ENCODE assay signal across 23 cellular contexts in the genomic region with DNA sequence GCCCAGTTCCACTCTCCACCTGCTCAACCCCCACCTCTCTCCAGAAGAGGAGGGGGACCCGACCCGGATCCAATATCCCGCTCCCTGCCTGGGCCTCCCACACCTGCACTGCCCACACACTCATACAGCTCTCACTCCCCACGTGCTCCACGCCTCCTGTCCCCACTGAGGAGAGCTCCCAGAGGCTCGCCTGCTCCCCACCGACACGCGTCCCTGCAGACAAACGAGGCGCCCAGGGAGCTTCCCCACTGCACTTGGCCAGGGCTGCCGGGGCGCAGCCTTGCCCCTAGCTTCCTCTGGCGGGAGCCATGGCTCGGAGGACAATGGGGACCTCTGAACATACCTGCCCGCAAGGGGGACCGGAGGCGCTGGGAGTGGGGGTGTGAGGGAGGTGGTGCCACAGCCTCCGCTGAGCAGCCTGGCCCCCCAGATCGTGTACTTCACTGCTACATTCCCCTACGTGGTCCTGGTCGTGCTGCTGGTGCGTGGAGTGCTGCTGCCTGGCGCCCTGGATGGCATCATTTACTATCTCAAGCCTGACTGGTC. TPM values are rescaled to one million over a fixed set of nuclear protein-coding genes. Genes with fewer than 3 reads are reported as not detected.
DNase-seq lines count a peak whose midpoint lies in the region; ATAC-seq, FAIRE-seq and TF ChIP-seq lines count a peak whose summit lies in the region.
"Had no signal": no experiment of that assay in that cellular context is flagged by ENCODE, and none has a peak within 500 bp of the region (broad histone marks: within the 10 kb centered on the region; RNA-seq: fewer than 3 reads in every experiment).

No MANE protein-coding gene starts in this region.

- peaks cover 37% of the 10 kb centered on the region for H3K79me2 ChIP-seq in K562 (ENCODE audit: control insufficient read depth, insufficient read depth, low read length)

- 0 out of 2 replicates have a peak, but pooled peaks have one; percentile 19 for TF ChIP-seq POLR2A in K562 (conservative IDR thresholded peaks at IDR 0.05)
- TF ChIP-seq POLR2A in sigmoid colon (IDR thresholded peaks at IDR 0.05), result no peak

- H3K4me2 ChIP-seq in BLaER1 treated with 17β-estradiol and CSF1 and Interleukin-3, amounts not matched to agents 10 nM and 100 nM, result peak overlapping the region in 6 of 11 experiments; percentile 32 to 53 (median 42); a peak in 12 of 22 replicates
- H3K4me2 ChIP-seq in K562 (ENCODE audit: insufficient read depth, low read length), result no peak overlapping the region
- H3K4me2 ChIP-seq: SK-N-SH had no signal

- H3K27me3 ChIP-seq in BLaER1 treated with 17β-estradiol and CSF1 and Interleukin-3, amounts not matched to agents 10 nM and 100 nM, result peaks cover 11 to 62% (median 34%) of the 10 kb centered on the region in 11 experiments; a peak in 21 of 22 replicates
- no peaks in the 10 kb centered on the region for H3K27me3 ChIP-seq in K562 (ENCODE audit: control insufficient read depth in 2 of 2, insufficient read depth in 2 of 2, low read length in 2 of 2)
- H3K27me3 ChIP-seq in sigmoid colon, result no peaks in the 10 kb centered on the region
- H3K27me3 ChIP-seq: BE2C, Peyer's patch had no signal

- no peak for DNase-seq in Calu3
- DNase-seq in K562 (ENCODE audit: extremely low read depth in 1 of 4, low spot score in 3 of 4), result no peak
- DNase-seq in sigmoid colon, result no peak
- DNase-seq in stimulated activated CD4-positive, alpha-beta T cell treated with anti-CD3 and anti-CD28 coated beads, Interleukin-4, amount 100 ng/mL, for 24 hours, result no peak
- DNase-seq in Right ventricle myocardium inferior (ENCODE audit: missing footprints), result no peak
- DNase-seq in T-helper 2 cell treated with Interferon-gamma antibody and Interleukin-4, amounts not matched to agents 5 μg/mL and 100 μg/mL, for 36 hours (ENCODE audit: low spot score), result no peak
- DNase-seq: BE2C; CD8-positive, alpha-beta memory T cell; DND-41; GM23248; MV-4-11; NCI-H1694; SHP77; SK-N-SH; T-cell had no signal

- no peak overlapping the region for H3K27ac ChIP-seq in BLaER1 treated with 17β-estradiol and CSF1 and Interleukin-3, amounts not matched to agents 10 nM and 100 nM
- no peak overlapping the region for H3K27ac ChIP-seq in K562 (ENCODE audit: extremely low read depth, low read depth, low read length)
- H3K27ac ChIP-seq in sigmoid colon, result peak overlapping the region in 3 of 4 donors; percentile 66 to 92 (median 83)
- H3K27ac ChIP-seq: GM23248, HL-60 had no signal

- H3K4me1 ChIP-seq in BLaER1 treated with 17β-estradiol and CSF1 and Interleukin-3, amounts not matched to agents 10 nM and 100 nM, result peaks cover 0 to 20% (median 10%) of the 10 kb centered on the region in 10 experiments; a peak in 12 of 20 replicates
- H3K4me1 ChIP-seq in K562 (replicated peaks in 1 of 2; ENCODE audit: control insufficient read depth in 2 of 2, insufficient read depth in 2 of 2, low read length in 2 of 2) (peaks cover 5 to 69% of the 10 kb centered on the region in 2 experiments; a peak in 4 of 5 replicates), sigmoid colon (peaks cover 0 to 43% (median 13%) of the 10 kb centered on the region in 4 donors)
- H3K4me1 ChIP-seq: BE2C had no signal

- H3K9me1 ChIP-seq in K562 (ENCODE audit: control insufficient read depth, insufficient read depth, low read length), result peaks cover 4% of the 10 kb centered on the region

- no peak for TF ChIP-seq RAD21 in K562 (CRISPR knock-in tag; conservative IDR thresholded peaks at IDR 0.05 in 1 of 2, IDR thresholded peaks at IDR 0.05 in 1 of 2)

- in situ Hi-C loops in K562 (cut with MboI), result no loop called here

- BruUV-seq in Calu3 (replicated peaks; lab: Mats Ljungman, UMichigan), result no TSS peak
- no TSS peak for BruUV-seq in K562 (replicated peaks; lab: Mats Ljungman, UMichigan)

- H3K4me3 Mint-ChIP-seq in Calu3 (ENCODE audit: low read depth, unreplicated experiment), result peak overlapping the region; percentile 31
- H3K4me3 Mint-ChIP-seq in T-helper 2 cell treated with Interferon-gamma antibody and Interleukin-4, amounts not matched to agents 5 μg/mL and 100 μg/mL, for 36 hours, result no peak overlapping the region
- H3K4me3 Mint-ChIP-seq: CD8-positive, alpha-beta memory T cell; T-cell had no signal

- TF ChIP-seq CTCF in Calu3 (IDR thresholded peaks at IDR 0.05; ENCODE audit: unreplicated experiment), result no peak
- TF ChIP-seq CTCF in K562 (IDR thresholded peaks at IDR 0.05 in 2 of 3, conservative IDR thresholded peaks at IDR 0.05 in 1 of 3; ENCODE audit: insufficient read depth in 2 of 3, low read depth in 1 of 3, low read length in 3 of 3), result no peak
- no peak for TF ChIP-seq CTCF in sigmoid colon (IDR thresholded peaks at IDR 0.05)

- no peak overlapping the region for H3K4me3 ChIP-seq in BLaER1 treated with 17β-estradiol and CSF1 and Interleukin-3, amounts not matched to agents 10 nM and 100 nM
- H3K4me3 ChIP-seq in K562, result no peak overlapping the region
- no peak overlapping the region for H3K4me3 ChIP-seq in sigmoid colon
- H3K4me3 ChIP-seq: GM23248, Peyer's patch had no signal

- no peak for FAIRE-seq in K562 (lab: Jason Lieb, UNC)
- FAIRE-seq: G401.6, GM12891, GM18507, HTR-8/SVneo had no signal

- CTCF ChIA-PET in Calu3 (lab: Charles Lee), result no interaction called here
- CTCF ChIA-PET in K562 (lab: Yijun Ruan, JAX; ENCODE audit: low intra/inter-chr PET ratio), result no interaction called here

- H3K36me3 Mint-ChIP-seq in Calu3 (ENCODE audit: insufficient read depth, unreplicated experiment), result peaks cover 52% of the 10 kb centered on the region
- H3K36me3 Mint-ChIP-seq in T-helper 2 cell treated with Interferon-gamma antibody and Interleukin-4, amounts not matched to agents 5 μg/mL and 100 μg/mL, for 36 hours (ENCODE audit: low read depth), result peaks cover 3% of the 10 kb centered on the region

- peaks cover 0 to 66% (median 33%) of the 10 kb centered on the region in 11 experiments; a peak in 19 of 22 replicates for H4K20me1 ChIP-seq in BLaER1 treated with 17β-estradiol and CSF1 and Interleukin-3, amounts not matched to agents 10 nM and 100 nM
- peaks cover 13% of the 10 kb centered on the region for H4K20me1 ChIP-seq in K562 (replicated peaks; ENCODE audit: control insufficient read depth, insufficient read depth, low read length)

- peak overlapping the region in 1 of 11 experiments; percentile 18; a peak in 1 of 22 replicates for H3K9ac ChIP-seq in BLaER1 treated with 17β-estradiol and CSF1 and Interleukin-3, amounts not matched to agents 10 nM and 100 nM
- H3K9ac ChIP-seq in K562 (ENCODE audit: insufficient read depth in 1 of 2, low read depth in 2 of 2, low read length in 2 of 2), result no peak overlapping the region; a peak in 1 of 4 replicates
- H3K9ac ChIP-seq: GM23248, SK-N-SH had no signal

- H3K9me3 ChIP-seq in BLaER1 treated with 17β-estradiol and CSF1 and Interleukin-3, amounts not matched to agents 10 nM and 100 nM (replicated peaks in 1 of 11), result peaks cover 0 to 16% (median 10%) of the 10 kb centered on the region in 11 experiments; a peak in 9 of 22 replicates
- H3K9me3 ChIP-seq in K562 (replicated peaks; ENCODE audit: control insufficient read depth, insufficient read depth, low read depth, low read length) (no peaks in the 10 kb centered on the region), sigmoid colon (no peaks in the 10 kb centered on the region)
- H3K9me3 ChIP-seq: BE2C, Peyer's patch, SK-N-SH had no signal

- 88% methylated on average over 10 of the region's 24 CpGs for WGBS in K562 (ENCODE audit: insufficient coverage, low coverage, missing lambda C conversion rate)
- WGBS in sigmoid colon, 2 donors, result 56 to 76% methylated on average over 24 of the region's 24 CpGs

- POLR2A ChIA-PET in K562 (lab: Yijun Ruan, JAX), result interaction anchor here (0.5 to 1.0 kb wide), 4 partner anchors 26 to 87 kb away, joined by 3 read pairs; no protein-coding TSS in a partner anchor

- H2AFZ ChIP-seq in K562 (ENCODE audit: low read depth, low read length), result no peak overlapping the region
- H2AFZ ChIP-seq: GM23248 had no signal

- no peaks in the 10 kb centered on the region for H3K9me3 Mint-ChIP-seq in Calu3 (ENCODE audit: low read depth, unreplicated experiment)
- no peaks in the 10 kb centered on the region for H3K9me3 Mint-ChIP-seq in T-helper 2 cell treated with Interferon-gamma antibody and Interleukin-4, amounts not matched to agents 5 μg/mL and 100 μg/mL, for 36 hours
- H3K9me3 Mint-ChIP-seq: CD8-positive, alpha-beta memory T cell; T-cell had no signal

- TF ChIP-seq EP300 in K562 (IDR thresholded peaks at IDR 0.05; ENCODE audit: low read length), result no peak
- TF ChIP-seq EP300 in sigmoid colon (IDR thresholded peaks at IDR 0.05), result no peak

- H3K27ac Mint-ChIP-seq in Calu3 (ENCODE audit: unreplicated experiment), result peak overlapping the region; percentile 29
- no peak overlapping the region for H3K27ac Mint-ChIP-seq in T-helper 2 cell treated with Interferon-gamma antibody and Interleukin-4, amounts not matched to agents 5 μg/mL and 100 μg/mL, for 36 hours

- H3K4me1 Mint-ChIP-seq in Calu3 (ENCODE audit: low read depth, unreplicated experiment), result no peaks in the 10 kb centered on the region
- no peaks in the 10 kb centered on the region for H3K4me1 Mint-ChIP-seq in T-helper 2 cell treated with Interferon-gamma antibody and Interleukin-4, amounts not matched to agents 5 μg/mL and 100 μg/mL, for 36 hours (ENCODE audit: low read depth)
- H3K4me1 Mint-ChIP-seq: CD8-positive, alpha-beta memory T cell had no signal

- ATAC-seq in K562, result no peak
- ATAC-seq in Right ventricle myocardium inferior, result no peak
- ATAC-seq: HCT116 had no signal

- intact Hi-C loops in Calu3 (cut with micrococcal nuclease; ENCODE audit: unreplicated experiment), result no loop called here
- intact Hi-C loops in K562 (cut with micrococcal nuclease), result no loop called here
- intact Hi-C loops in sigmoid colon (cut with DNase I), result no loop called here
- intact Hi-C loops in Right ventricle myocardium inferior (cut with DNase I), result no loop called here

- H3K36me3 ChIP-seq in BLaER1 treated with 17β-estradiol and CSF1 and Interleukin-3, amounts not matched to agents 10 nM and 100 nM, result peaks cover 0 to 14% (median 0%) of the 10 kb centered on the region in 11 experiments; a peak in 7 of 22 replicates
- H3K36me3 ChIP-seq in K562 (ENCODE audit: control insufficient read depth, insufficient read depth, low read length), result peaks cover 62% of the 10 kb centered on the region; the same call in 1 of the 3 replicates
- H3K36me3 ChIP-seq in sigmoid colon, result peaks cover 0 to 14% (median 0%) of the 10 kb centered on the region in 4 donors
- H3K36me3 ChIP-seq: Peyer's patch had no signal

- no peaks in the 10 kb centered on the region for H3K27me3 Mint-ChIP-seq in Calu3 (ENCODE audit: unreplicated experiment)
- peaks cover 3% of the 10 kb centered on the region for H3K27me3 Mint-ChIP-seq in T-helper 2 cell treated with Interferon-gamma antibody and Interleukin-4, amounts not matched to agents 5 μg/mL and 100 μg/mL, for 36 hours (ENCODE audit: low read depth)

RNA-seq across cellular contexts. Expression of a gene that starts 5.0 kb away (rescaled TPM):
- 24.6 and 27.4 TPM in 2 replicates for total RNA-seq in Calu3 (2022)
- total RNA-seq in K562 (2011; cell fraction: chromatin; rRNA removed; ENCODE audit: low replicate concordance), result 456 and 1,096 TPM in 2 replicates
- 646 and 663 TPM in 2 replicates for total RNA-seq in K562 (2011; cell fraction: nucleolus; rRNA removed)
- 500 and 510 TPM in 2 replicates for total RNA-seq in K562 (2011; cell fraction: nucleoplasm; rRNA removed)
- total RNA-seq in K562 (2014; rRNA removed), result 29.6 and 45.6 TPM in 2 replicates
- 24.7 and 34.3 TPM in 2 replicates for total RNA-seq in K562 (2014; rRNA removed; fragmentation: Illumina TruSeq; extraction: Trizol)
- total RNA-seq in K562 (2015; rRNA removed; fragmentation: Illumina TruSeq; extraction: Trizol), result 30.3 and 31.0 TPM in 2 replicates
- 122 and 144 TPM in 2 replicates for total RNA-seq in K562 (2021)
- 139 and 294 TPM in 2 replicates for polyA plus RNA-seq in K562 (2011; rRNA removed)
- 237 and 320 TPM in 2 replicates for polyA plus RNA-seq in K562 (2011; cell fraction: cytosol; rRNA removed)
- 1,046 and 1,667 TPM in 2 replicates for polyA plus RNA-seq in K562 (2011; cell fraction: nucleus; rRNA removed)
- polyA plus RNA-seq in K562 (2012), result 94.9 and 162 TPM in 2 replicates
- polyA plus RNA-seq in K562 (2014; fragmentation: Illumina TruSeq; extraction: Trizol), result 73.5 and 87.0 TPM in 2 replicates
- 1 to 10 TPM in 1 of 2 experiments, under 1 TPM in 1; 0.68 to 1.7 TPM for polyA plus RNA-seq in K562 (2014; fragmentation: Nextera tagmentation; extraction: Ambion mirVana)
- polyA plus RNA-seq in K562 (2014; rRNA removed), result 76.7 and 77.6 TPM in 2 replicates
- 85.5 and 108 TPM in 2 replicates for polyA minus RNA-seq in K562 (2011; rRNA and poly(A)+ RNA removed)
- 134 and 269 TPM in 2 replicates for polyA minus RNA-seq in K562 (2011; cell fraction: cytosol; rRNA and poly(A)+ RNA removed)
- 124 and 281 TPM in 2 replicates for polyA minus RNA-seq in K562 (2011; cell fraction: nucleus; rRNA and poly(A)+ RNA removed)
- 10 to 100 TPM; 31.9 to 60.7 (median 35.1) TPM for total RNA-seq in sigmoid colon
- polyA plus RNA-seq in sigmoid colon, result 100 to 1,000 TPM in 1 of 3 donors, 10 to 100 TPM in 2; 67.9 to 158 (median 70.5) TPM
- 178 TPM for total RNA-seq in Right ventricle myocardium inferior

RNA-seq across cellular contexts. Expression of a gene that starts 19.1 kb away (rescaled TPM):
- 1.1 TPM in 1 of 2 replicates, not detected in the other for total RNA-seq in Calu3 (2022)
- 17.5 and 43.4 TPM in 2 replicates for total RNA-seq in K562 (2011; cell fraction: chromatin; rRNA removed; ENCODE audit: low replicate concordance)
- total RNA-seq in K562 (2011; cell fraction: nucleolus; rRNA removed), result 37.0 TPM in 2 replicates
- 18.2 and 26.2 TPM in 2 replicates for total RNA-seq in K562 (2011; cell fraction: nucleoplasm; rRNA removed)
- total RNA-seq in K562 (2014; rRNA removed), result 1.3 and 1.4 TPM in 2 replicates
- total RNA-seq in K562 (2014; rRNA removed; fragmentation: Illumina TruSeq; extraction: Trizol), result 0.25 and 0.48 TPM in 2 replicates
- total RNA-seq in K562 (2015; rRNA removed; fragmentation: Illumina TruSeq; extraction: Trizol), result 0.51 and 0.79 TPM in 2 replicates
- 1.9 and 2.2 TPM in 2 replicates for total RNA-seq in K562 (2021)
- 7.5 and 23.6 TPM in 2 replicates for polyA plus RNA-seq in K562 (2011; rRNA removed)
- polyA plus RNA-seq in K562 (2011; cell fraction: cytosol; rRNA removed), result 10.0 and 17.5 TPM in 2 replicates
- polyA plus RNA-seq in K562 (2011; cell fraction: nucleus; rRNA removed), result 100 and 212 TPM in 2 replicates
- polyA plus RNA-seq in K562 (2012), result 6.0 and 17.0 TPM in 2 replicates
- polyA plus RNA-seq in K562 (2014; fragmentation: Illumina TruSeq; extraction: Trizol), result 1.0 and 1.2 TPM in 2 replicates
- polyA plus RNA-seq in K562 (2014; fragmentation: Nextera tagmentation; extraction: Ambion mirVana), result under 1 TPM in 1 of 2 experiments, not detected in 1; 0.13 TPM
- polyA plus RNA-seq in K562 (2014; rRNA removed), result 1.7 and 2.5 TPM in 2 replicates
- 3.5 and 6.7 TPM in 2 replicates for polyA minus RNA-seq in K562 (2011; rRNA and poly(A)+ RNA removed)
- polyA minus RNA-seq in K562 (2011; cell fraction: cytosol; rRNA and poly(A)+ RNA removed), result 2.9 and 11.2 TPM in 2 replicates
- 20.6 and 48.3 TPM in 2 replicates for polyA minus RNA-seq in K562 (2011; cell fraction: nucleus; rRNA and poly(A)+ RNA removed)
- total RNA-seq in sigmoid colon, result 100 to 1,000 TPM in 1 of 4 donors, 10 to 100 TPM in 3; 33.9 to 135 (median 64.2) TPM
- polyA plus RNA-seq in sigmoid colon, result 1 to 10 TPM in 1 of 3 donors, not detected in 2; 4.6 TPM
- total RNA-seq in Right ventricle myocardium inferior, result 11.3 TPM
- total RNA-seq: CD8-positive, alpha-beta memory T cell; GM23248 had no signal
- polyA plus RNA-seq: CD8-positive, alpha-beta memory T cell; GM23248 had no signal

RNA-seq across cellular contexts. Expression of a gene that starts 31.5 kb away (rescaled TPM):
- 371 and 407 TPM in 2 replicates for total RNA-seq in Calu3 (2022)
- total RNA-seq in K562 (2011; cell fraction: chromatin; rRNA removed; ENCODE audit: low replicate concordance), result 194 and 313 TPM in 2 replicates
- total RNA-seq in K562 (2011; cell fraction: nucleolus; rRNA removed), result 389 and 398 TPM in 2 replicates
- 299 and 322 TPM in 2 replicates for total RNA-seq in K562 (2011; cell fraction: nucleoplasm; rRNA removed)
- 156 and 184 TPM in 2 replicates for total RNA-seq in K562 (2014; rRNA removed)
- total RNA-seq in K562 (2014; rRNA removed; fragmentation: Illumina TruSeq; extraction: Trizol), result 206 and 225 TPM in 2 replicates
- total RNA-seq in K562 (2015; rRNA removed; fragmentation: Illumina TruSeq; extraction: Trizol), result 170 and 173 TPM in 2 replicates
- total RNA-seq in K562 (2021), result 261 and 262 TPM in 2 replicates
- 157 and 186 TPM in 2 replicates for polyA plus RNA-seq in K562 (2011; rRNA removed)
- polyA plus RNA-seq in K562 (2011; cell fraction: cytosol; rRNA removed), result 164 and 227 TPM in 2 replicates
- polyA plus RNA-seq in K562 (2011; cell fraction: nucleus; rRNA removed), result 115 and 116 TPM in 2 replicates
- polyA plus RNA-seq in K562 (2012), result 235 and 441 TPM in 2 replicates
- 188 and 219 TPM in 2 replicates for polyA plus RNA-seq in K562 (2014; fragmentation: Illumina TruSeq; extraction: Trizol)
- 100 to 1,000 TPM; 562 to 683 TPM for polyA plus RNA-seq in K562 (2014; fragmentation: Nextera tagmentation; extraction: Ambion mirVana)
- 175 and 176 TPM in 2 replicates for polyA plus RNA-seq in K562 (2014; rRNA removed)
- 177 and 181 TPM in 2 replicates for polyA minus RNA-seq in K562 (2011; rRNA and poly(A)+ RNA removed)
- 74.4 and 86.4 TPM in 2 replicates for polyA minus RNA-seq in K562 (2011; cell fraction: cytosol; rRNA and poly(A)+ RNA removed)
- 30.8 and 43.7 TPM in 2 replicates for polyA minus RNA-seq in K562 (2011; cell fraction: nucleus; rRNA and poly(A)+ RNA removed)
- 100 to 1,000 TPM in 1 of 4 donors, 10 to 100 TPM in 3; 59.3 to 124 (median 70.4) TPM for total RNA-seq in sigmoid colon
- polyA plus RNA-seq in sigmoid colon, result 100 to 1,000 TPM in 1 of 3 donors, 10 to 100 TPM in 2; 61.3 to 216 (median 70.9) TPM
- 98.5 TPM for total RNA-seq in Right ventricle myocardium inferior

RNA-seq across cellular contexts. Expression of a gene that starts 32.0 kb away (rescaled TPM):
- 14.4 and 22.8 TPM in 2 replicates for total RNA-seq in Calu3 (2022)
- 3.4 and 16.6 TPM in 2 replicates for total RNA-seq in K562 (2011; cell fraction: chromatin; rRNA removed; ENCODE audit: low replicate concordance)
- total RNA-seq in K562 (2011; cell fraction: nucleolus; rRNA removed), result 12.9 and 17.3 TPM in 2 replicates
- total RNA-seq in K562 (2011; cell fraction: nucleoplasm; rRNA removed), result 7.3 TPM in 2 replicates
- 3.9 and 6.0 TPM in 2 replicates for total RNA-seq in K562 (2014; rRNA removed)
- total RNA-seq in K562 (2014; rRNA removed; fragmentation: Illumina TruSeq; extraction: Trizol), result 0.80 and 1.4 TPM in 2 replicates
- 2.8 and 3.1 TPM in 2 replicates for total RNA-seq in K562 (2015; rRNA removed; fragmentation: Illumina TruSeq; extraction: Trizol)
- total RNA-seq in K562 (2021), result 6.9 and 7.1 TPM in 2 replicates
- polyA plus RNA-seq in K562 (2011; rRNA removed), result 1.6 and 3.8 TPM in 2 replicates
- 2.8 and 5.5 TPM in 2 replicates for polyA plus RNA-seq in K562 (2011; cell fraction: cytosol; rRNA removed)
- polyA plus RNA-seq in K562 (2011; cell fraction: nucleus; rRNA removed), result 8.7 and 16.4 TPM in 2 replicates
- 6.3 and 9.6 TPM in 2 replicates for polyA plus RNA-seq in K562 (2012)
- 2.2 and 3.5 TPM in 2 replicates for polyA plus RNA-seq in K562 (2014; fragmentation: Illumina TruSeq; extraction: Trizol)
- under 1 TPM; 0.07 to 0.18 TPM for polyA plus RNA-seq in K562 (2014; fragmentation: Nextera tagmentation; extraction: Ambion mirVana)
- 3.8 and 5.2 TPM in 2 replicates for polyA plus RNA-seq in K562 (2014; rRNA removed)
- 1.8 and 2.6 TPM in 2 replicates for polyA minus RNA-seq in K562 (2011; rRNA and poly(A)+ RNA removed)
- polyA minus RNA-seq in K562 (2011; cell fraction: cytosol; rRNA and poly(A)+ RNA removed), result 4.3 and 4.4 TPM in 2 replicates
- polyA minus RNA-seq in K562 (2011; cell fraction: nucleus; rRNA and poly(A)+ RNA removed), result 7.9 and 8.4 TPM in 2 replicates
- total RNA-seq in sigmoid colon, result 10 to 100 TPM; 11.0 to 21.3 (median 18.3) TPM
- 10 to 100 TPM in 1 of 3 donors, 1 to 10 TPM in 2; 1.8 to 12.8 (median 3.2) TPM for polyA plus RNA-seq in sigmoid colon
- 16.4 TPM for total RNA-seq in Right ventricle myocardium inferior

RNA-seq across cellular contexts. Expression of a gene that starts 45.7 kb away (rescaled TPM):
- total RNA-seq in Calu3 (2022) (0.19 and 0.27 TPM in 2 replicates), K562 (2014; rRNA removed) (10.6 and 17.8 TPM in 2 replicates), K562 (2014; rRNA removed; fragmentation: Illumina TruSeq; extraction: Trizol) (2.5 and 3.2 TPM in 2 replicates), K562 (2015; rRNA removed; fragmentation: Illumina TruSeq; extraction: Trizol) (4.6 and 5.2 TPM in 2 replicates), K562 (2021) (13.0 and 14.1 TPM in 2 replicates), sigmoid colon (not detected), Right ventricle myocardium inferior (0.19 TPM)
- 2.3 and 6.4 TPM in 2 replicates for total RNA-seq in K562 (2011; cell fraction: chromatin; rRNA removed; ENCODE audit: low replicate concordance)
- 6.8 and 7.3 TPM in 2 replicates for total RNA-seq in K562 (2011; cell fraction: nucleolus; rRNA removed)
- total RNA-seq in K562 (2011; cell fraction: nucleoplasm; rRNA removed), result 3.4 and 3.9 TPM in 2 replicates
- polyA plus RNA-seq in K562 (2011; rRNA removed) (8.8 and 20.5 TPM in 2 replicates), K562 (2014; fragmentation: Illumina TruSeq; extraction: Trizol) (5.5 and 7.1 TPM in 2 replicates), K562 (2014; fragmentation: Nextera tagmentation; extraction: Ambion mirVana) (under 1 TPM; 0.11 to 0.31 TPM), K562 (2014; rRNA removed) (8.4 and 9.2 TPM in 2 replicates), sigmoid colon (under 1 TPM in 1 of 3 donors, not detected in 2; 0.06 TPM)
- 22.4 and 26.1 TPM in 2 replicates for polyA plus RNA-seq in K562 (2011; cell fraction: cytosol; rRNA removed)
- polyA plus RNA-seq in K562 (2011; cell fraction: nucleus; rRNA removed), result 11.9 and 18.7 TPM in 2 replicates
- polyA plus RNA-seq in K562 (2012), result 7.4 and 10.8 TPM in 2 replicates
- polyA minus RNA-seq in K562 (2011; rRNA and poly(A)+ RNA removed), result 5.2 and 5.5 TPM in 2 replicates
- polyA minus RNA-seq in K562 (2011; cell fraction: cytosol; rRNA and poly(A)+ RNA removed), result 7.3 and 20.2 TPM in 2 replicates
- 2.7 and 6.7 TPM in 2 replicates for polyA minus RNA-seq in K562 (2011; cell fraction: nucleus; rRNA and poly(A)+ RNA removed)
- total RNA-seq: GM23248, Peyer's patch had no signal
- polyA plus RNA-seq: GM23248 had no signal

Comparison
In these comparisons a context has a peak if more than half of its experiments do, and no peak if none do; other contexts are left out.
1. H3K27ac ChIP-seq: peak in sigmoid colon (3 of 4); none in BLaER1 treated with 17β-estradiol and CSF1 and Interleukin-3, amounts not matched to agents 10 nM and 100 nM (0 of 11) and K562 (single experiment).